Comparison of ENCODE assay signal across 12 cellular contexts in genomic region chr3:125960066-125960424, GRCh38. TPM values are rescaled to one million over a fixed set of nuclear protein-coding genes. Genes with fewer than 3 reads are reported as not detected.
DNase-seq lines count a peak whose midpoint lies in the region; TF ChIP-seq lines count a peak whose summit lies in the region.
"Had no signal": no experiment of that assay in that cellular context is flagged by ENCODE, and none has a peak within 500 bp of the region (broad histone marks: within the 10 kb centered on the region; RNA-seq: fewer than 3 reads in every experiment).

No MANE protein-coding gene starts in this region.

- peaks cover 14% of the 10 kb centered on the region for H3K27me3 Mint-ChIP-seq in chondrocyte (ENCODE audit: low read depth)
- peaks cover 35% of the 10 kb centered on the region for H3K27me3 Mint-ChIP-seq in type B pancreatic cell

- H3K4me1 Mint-ChIP-seq in chondrocyte (ENCODE audit: low read depth) (peaks cover 2% of the 10 kb centered on the region), type B pancreatic cell (ENCODE audit: unreplicated experiment) (no peaks in the 10 kb centered on the region)
- H3K4me1 Mint-ChIP-seq: CD14-positive monocyte, GM23338 had no signal

- H3K36me3 Mint-ChIP-seq in chondrocyte (ENCODE audit: low read depth) (peaks cover 4% of the 10 kb centered on the region), type B pancreatic cell (no peaks in the 10 kb centered on the region)
- H3K36me3 Mint-ChIP-seq: CD14-positive monocyte; CD8-positive, alpha-beta T cell had no signal

- DNase-seq in AG08396 (ENCODE audit: low spot score) (peak; percentile 3), GM10266 (ENCODE audit: extremely low spot score) (peak; percentile 20), chondrocyte (ENCODE audit: low spot score) (peak; percentile 65), type B pancreatic cell (ENCODE audit: extremely low spot score, unreplicated experiment) (peak; percentile 66), NCI-H2029 treated with DMSO at 0.1 percent for 48 hours (lab: John Stamatoyannopoulos, UW) (no peak), DMS53 (lab: John Stamatoyannopoulos, UW) (no peak)
- DNase-seq: CD8-positive, alpha-beta T cell; COR-L47 had no signal

- TF ChIP-seq CTCF in GM10266 (IDR thresholded peaks at IDR 0.05; ENCODE audit: control insufficient read depth, insufficient read depth, low read depth, missing control alignments) (no peak), chondrocyte (IDR thresholded peaks at IDR 0.05) (no peak), type B pancreatic cell (conservative IDR thresholded peaks at IDR 0.05) (no peak)

- H3K9me3 Mint-ChIP-seq in chondrocyte (ENCODE audit: low read depth): peaks cover 3% of the 10 kb centered on the region
- peaks cover 4% of the 10 kb centered on the region for H3K9me3 Mint-ChIP-seq in type B pancreatic cell

- H3K27ac Mint-ChIP-seq in chondrocyte (ENCODE audit: unreplicated experiment) (no peak overlapping the region), type B pancreatic cell (no peak overlapping the region)
- H3K27ac Mint-ChIP-seq: CD14-positive monocyte; CD8-positive, alpha-beta T cell; GM23338 had no signal

- H3K4me3 Mint-ChIP-seq in chondrocyte (ENCODE audit: unreplicated experiment) (no peak overlapping the region), type B pancreatic cell (peak overlapping the region; percentile 44)
- H3K4me3 Mint-ChIP-seq: CD14-positive monocyte; CD8-positive, alpha-beta T cell; GM23338 had no signal

RNA-seq across cellular contexts. Expression of gene ROPN1B, which starts 8.9 kb away (rescaled TPM):
- 0.10 TPM in 1 of 3 replicates, not detected in the others for total RNA-seq in chondrocyte
- 0.53 and 1.2 TPM in 2 replicates for total RNA-seq in type B pancreatic cell (ENCODE audit: low replicate concordance)
- total RNA-seq: CD8-positive, alpha-beta T cell; GM12878; GM23338; HT1080 had no signal

Comparison
In these comparisons a context has a peak if more than half of its experiments do, and no peak if none do; other contexts are left out.
1. DNase-seq: peak in AG08396 (single experiment), GM10266 (single experiment), chondrocyte (single experiment) and type B pancreatic cell (single experiment); none in NCI-H2029 treated with DMSO at 0.1 percent for 48 hours (single experiment) and DMS53 (single experiment).